2 cellular contexts compared by ENCODE assay signal in the genomic region with DNA sequence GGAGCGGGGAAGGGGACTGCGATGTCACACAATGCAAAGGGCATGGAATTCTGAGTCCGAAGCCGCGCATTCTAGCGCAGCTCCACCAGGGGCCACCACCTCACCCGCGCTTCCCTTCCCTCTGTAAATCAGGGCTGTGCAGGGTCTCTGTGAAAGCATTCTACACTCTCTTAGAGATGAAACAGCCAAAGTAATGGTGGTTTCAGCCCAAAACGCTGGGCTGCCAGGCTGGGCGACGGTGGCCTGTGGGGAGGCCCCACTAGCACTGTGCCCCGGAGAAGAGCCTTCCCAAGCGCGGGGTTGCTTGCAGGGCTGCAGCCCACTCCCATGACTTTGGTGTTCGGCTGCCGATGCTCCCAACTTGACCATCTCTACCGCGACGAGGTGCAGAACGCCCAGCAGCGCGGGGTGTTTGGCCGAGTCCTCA.
TF ChIP-seq lines count a peak whose summit lies in the region.

No MANE protein-coding gene starts in this region.

TF ChIP-seq in Ishikawa, 13 proteins besides CTCF, POLR2A, EP300 and RAD21:
- TF ChIP-seq USF1 (IDR thresholded peaks at IDR 0.05): no peak
- TF ChIP-seq CREB1 (IDR thresholded peaks at IDR 0.05; ENCODE audit: low read depth): no peak
- TF ChIP-seq TEAD4 (IDR thresholded peaks at IDR 0.05): no peak
- no peak for TF ChIP-seq YY1 (IDR thresholded peaks at IDR 0.05; ENCODE audit: low read depth)
- no peak for TF ChIP-seq TAF1 (IDR thresholded peaks at IDR 0.05; ENCODE audit: low read depth)
- no peak for TF ChIP-seq FOXM1 (IDR thresholded peaks at IDR 0.05; ENCODE audit: borderline replicate concordance, low read depth)
- no peak for TF ChIP-seq TCF12 (IDR thresholded peaks at IDR 0.05; ENCODE audit: low read depth)
- no peak for TF ChIP-seq CEBPB (IDR thresholded peaks at IDR 0.05)
- TF ChIP-seq, protein P1, sequence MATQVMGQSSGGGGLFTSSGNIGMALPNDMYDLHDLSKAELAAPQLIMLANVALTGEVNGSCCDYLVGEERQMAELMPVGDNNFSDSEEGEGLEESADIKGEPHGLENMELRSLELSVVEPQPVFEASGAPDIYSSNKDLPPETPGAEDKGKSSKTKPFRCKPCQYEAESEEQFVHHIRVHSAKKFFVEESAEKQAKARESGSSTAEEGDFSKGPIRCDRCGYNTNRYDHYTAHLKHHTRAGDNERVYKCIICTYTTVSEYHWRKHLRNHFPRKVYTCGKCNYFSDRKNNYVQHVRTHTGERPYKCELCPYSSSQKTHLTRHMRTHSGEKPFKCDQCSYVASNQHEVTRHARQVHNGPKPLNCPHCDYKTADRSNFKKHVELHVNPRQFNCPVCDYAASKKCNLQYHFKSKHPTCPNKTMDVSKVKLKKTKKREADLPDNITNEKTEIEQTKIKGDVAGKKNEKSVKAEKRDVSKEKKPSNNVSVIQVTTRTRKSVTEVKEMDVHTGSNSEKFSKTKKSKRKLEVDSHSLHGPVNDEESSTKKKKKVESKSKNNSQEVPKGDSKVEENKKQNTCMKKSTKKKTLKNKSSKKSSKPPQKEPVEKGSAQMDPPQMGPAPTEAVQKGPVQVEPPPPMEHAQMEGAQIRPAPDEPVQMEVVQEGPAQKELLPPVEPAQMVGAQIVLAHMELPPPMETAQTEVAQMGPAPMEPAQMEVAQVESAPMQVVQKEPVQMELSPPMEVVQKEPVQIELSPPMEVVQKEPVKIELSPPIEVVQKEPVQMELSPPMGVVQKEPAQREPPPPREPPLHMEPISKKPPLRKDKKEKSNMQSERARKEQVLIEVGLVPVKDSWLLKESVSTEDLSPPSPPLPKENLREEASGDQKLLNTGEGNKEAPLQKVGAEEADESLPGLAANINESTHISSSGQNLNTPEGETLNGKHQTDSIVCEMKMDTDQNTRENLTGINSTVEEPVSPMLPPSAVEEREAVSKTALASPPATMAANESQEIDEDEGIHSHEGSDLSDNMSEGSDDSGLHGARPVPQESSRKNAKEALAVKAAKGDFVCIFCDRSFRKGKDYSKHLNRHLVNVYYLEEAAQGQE (IDR thresholded peaks at IDR 0.05; ENCODE audit: low read depth): no peak
- no peak for TF ChIP-seq NFIC (IDR thresholded peaks at IDR 0.05)
- no peak for TF ChIP-seq EGR1 (IDR thresholded peaks at IDR 0.05)
- TF ChIP-seq, protein P2, sequence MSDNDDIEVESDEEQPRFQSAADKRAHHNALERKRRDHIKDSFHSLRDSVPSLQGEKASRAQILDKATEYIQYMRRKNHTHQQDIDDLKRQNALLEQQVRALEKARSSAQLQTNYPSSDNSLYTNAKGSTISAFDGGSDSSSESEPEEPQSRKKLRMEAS (IDR thresholded peaks at IDR 0.05): no peak
- no peak for TF ChIP-seq ZBTB7A (IDR thresholded peaks at IDR 0.05; ENCODE audit: low read depth)

TF ChIP-seq in GM12878, 131 proteins besides CTCF, POLR2A, EP300 and RAD21:
- TF ChIP-seq NR2C2 (IDR thresholded peaks at IDR 0.05; ENCODE audit: borderline replicate concordance, control insufficient read depth, insufficient read length, low read depth) (no peak), IRF3 (IDR thresholded peaks at IDR 0.05) (no peak)
